In genomic region chr9:63703674-63704073, GRCh38 we compare ENCODE assay signal across 8 cellular contexts.
DNase-seq lines count a peak whose midpoint lies in the region; ATAC-seq and TF ChIP-seq lines count a peak whose summit lies in the region.
"Not testable (repeated sequence)": the region's sequence is repeated elsewhere in the genome, so short reads cannot be mapped to it uniquely, and the experiment has no call there.

No MANE protein-coding gene starts in this region.

- TF ChIP-seq CTCF in mammary epithelial cell (conservative IDR thresholded peaks at IDR 0.05 in 1 of 2, IDR thresholded peaks at IDR 0.05 in 1 of 2; ENCODE audit: extremely low read depth in 1 of 2, insufficient read depth in 1 of 2, low read depth in 1 of 2, low read length in 2 of 2); neural progenitor cell (IDR thresholded peaks at IDR 0.05); transverse colon (IDR thresholded peaks at IDR 0.05): not testable (repeated sequence)

- in situ Hi-C loops in mammary epithelial cell (cut with MboI; ENCODE audit: low sequenced_read_pairs in 2 of 2); transverse colon (cut with MboI; ENCODE audit: low pct_ligation_motif_present in 1 of 4, low pct_unique_long_range_greater_than_20kb in 1 of 4, low sequenced_read_pairs in 3 of 4): not testable (repeated sequence)

- H3K9ac ChIP-seq in mammary epithelial cell (ENCODE audit: insufficient read depth, low read length); neural progenitor cell: not testable (repeated sequence)

- H3K4me1 ChIP-seq in mammary epithelial cell (ENCODE audit: insufficient read depth, low read length); neural progenitor cell; transverse colon: not testable (repeated sequence)

- not testable (repeated sequence) for ATAC-seq in Right ventricle myocardium inferior

- H3K4me3 ChIP-seq in mammary epithelial cell (replicated peaks in 1 of 3; ENCODE audit: insufficient read depth in 1 of 3, low read depth in 2 of 3, low read length in 3 of 3) = peak overlapping the region in 1 of 3 experiments; percentile 35
- H3K4me3 ChIP-seq in neural progenitor cell, transverse colon: not testable (repeated sequence)

- CTCF ChIA-PET in mammary epithelial cell (lab: Charles Lee; ENCODE audit: low non-redundant PET) = not testable (repeated sequence)

- not testable (repeated sequence) for H3K79me2 ChIP-seq in mammary epithelial cell (ENCODE audit: insufficient read depth, low read length); neural progenitor cell (ENCODE audit: low read depth)

- DNase-seq in EH (ENCODE audit: low read depth) (peak; percentile 15), NCI-H748 (lab: John Stamatoyannopoulos, UW; ENCODE audit: unreplicated experiment) (peak; percentile 29), activated gamma-delta T cell treated with Interleukin-2 at 50 U/mL for 16 hours (peak; percentile 21), mammary epithelial cell (peak; percentile 9), Right ventricle myocardium inferior (ENCODE audit: missing footprints) (peak; percentile 80), neural progenitor cell (ENCODE audit: low spot score) (peak; percentile 34), transverse colon (peak; percentile 23)
- peak; percentile 23 to 35 for DNase-seq in activated CD4-positive, alpha-beta T cell treated with anti-CD3 and anti-CD28 coated beads for 4 hours

- not testable (repeated sequence) for BruUV-seq in mammary epithelial cell (replicated peaks; lab: Mats Ljungman, UMichigan)

- TF ChIP-seq EP300 in transverse colon (IDR thresholded peaks at IDR 0.05; ENCODE audit: low read depth) = not testable (repeated sequence)

- H3K9me3 Mint-ChIP-seq in neural progenitor cell = peaks cover 23% of the 10 kb centered on the region

- not testable (repeated sequence) for H3K27ac ChIP-seq in mammary epithelial cell (ENCODE audit: insufficient read depth, low read depth, low read length); neural progenitor cell
- peak overlapping the region in 1 of 4 donors; percentile 41 for H3K27ac ChIP-seq in transverse colon

- not testable (repeated sequence) for H3K4me1 Mint-ChIP-seq in neural progenitor cell

- H3K27me3 ChIP-seq in mammary epithelial cell (ENCODE audit: insufficient read depth, low read length); neural progenitor cell; transverse colon: not testable (repeated sequence)

- H2AFZ ChIP-seq in mammary epithelial cell (ENCODE audit: low read depth, low read length) = peak overlapping the region; percentile 44
- H2AFZ ChIP-seq in neural progenitor cell (replicated peaks) = not testable (repeated sequence)

- not testable (repeated sequence) for H3K4me2 ChIP-seq in mammary epithelial cell (ENCODE audit: insufficient read depth, low read depth, low read length); neural progenitor cell

- not testable (repeated sequence) for H3K27ac Mint-ChIP-seq in neural progenitor cell

- H3K9me3 ChIP-seq in mammary epithelial cell (replicated peaks; ENCODE audit: insufficient read depth, low read length); neural progenitor cell (ENCODE audit: low read depth); transverse colon: not testable (repeated sequence)

- WGBS in mammary epithelial cell (ENCODE audit: low coverage, missing lambda C conversion rate) = no CpG with 5 or more reads among the region's 38 CpGs
- 84% methylated on average over 21 of the region's 38 CpGs; no CpG with 5 or more reads in 1 of the 2 donors for WGBS in transverse colon (ENCODE audit: low coverage in 1 of 2), 2 donors

- dilution Hi-C loops in mammary epithelial cell (cut with HindIII; ENCODE audit: low sequenced_read_pairs) = not testable (repeated sequence)

- not testable (repeated sequence) for H3K36me3 ChIP-seq in mammary epithelial cell (ENCODE audit: insufficient read depth, low read length); neural progenitor cell; transverse colon

- TF ChIP-seq POLR2A in transverse colon (IDR thresholded peaks at IDR 0.05) = not testable (repeated sequence)

- intact Hi-C loops in mammary epithelial cell (cut with micrococcal nuclease); Right ventricle myocardium inferior (cut with DNase I); transverse colon (cut with DNase I; ENCODE audit: low total_unique reads): not testable (repeated sequence)

- H4K20me1 ChIP-seq in mammary epithelial cell (ENCODE audit: insufficient read depth, low read length); neural progenitor cell (ENCODE audit: low read depth): not testable (repeated sequence)

- not testable (repeated sequence) for H3K4me3 Mint-ChIP-seq in neural progenitor cell

- not testable (repeated sequence) for H3K36me3 Mint-ChIP-seq in neural progenitor cell

- H3F3A ChIP-seq in neural progenitor cell (ENCODE audit: low read depth) = not testable (repeated sequence)

- not testable (repeated sequence) for H3K27me3 Mint-ChIP-seq in neural progenitor cell (ENCODE audit: insufficient read depth, low read depth)

Comparison
In these comparisons a context has a peak if more than half of its experiments do, and no peak if none do; other contexts are left out.
1. DNase-seq: peak in every context shown above with its lines; median percentile 80 in Right ventricle myocardium inferior; 34 in neural progenitor cell; 29 in NCI-H748; 29 in activated CD4-positive, alpha-beta T cell treated with anti-CD3 and anti-CD28 coated beads for 4 hours; 23 in transverse colon; 21 in activated gamma-delta T cell treated with Interleukin-2 at 50 U/mL for 16 hours; 15 in EH; 9 in mammary epithelial cell.